17 cellular contexts compared by ENCODE assay signal in genomic region chr11:12455938-12456337, GRCh38.
DNase-seq lines count a peak whose midpoint lies in the region; ATAC-seq and TF ChIP-seq lines count a peak whose summit lies in the region.
"Had no signal": no experiment of that assay in that cellular context is flagged by ENCODE, and none has a peak within 500 bp of the region (broad histone marks: within the 10 kb centered on the region; RNA-seq: fewer than 3 reads in every experiment).

No MANE protein-coding gene starts in this region.

- H3K27ac ChIP-seq in ascending aorta (peak overlapping the region; percentile 40 to 68), smooth muscle cell (ENCODE audit: low read depth) (peak overlapping the region; percentile 72)
- H3K27ac ChIP-seq in CD8-positive, alpha-beta T cell (ENCODE audit: low read depth, low read length): no peak overlapping the region
- H3K27ac ChIP-seq: adrenal gland, vagina had no signal

- peaks cover 90% of the 10 kb centered on the region for H4K20me1 ChIP-seq in smooth muscle cell (ENCODE audit: low read depth)

- no peaks in the 10 kb centered on the region for H3K36me3 ChIP-seq in ascending aorta
- no peaks in the 10 kb centered on the region for H3K36me3 ChIP-seq in smooth muscle cell (ENCODE audit: low read depth)
- no peaks in the 10 kb centered on the region for H3K36me3 ChIP-seq in CD8-positive, alpha-beta T cell (ENCODE audit: insufficient read depth, low read length)
- H3K36me3 ChIP-seq: adrenal gland, heart left ventricle, vagina had no signal

- H3K4me3 ChIP-seq in ascending aorta (no peak overlapping the region), smooth muscle cell (no peak overlapping the region)
- H3K4me3 ChIP-seq in CD8-positive, alpha-beta T cell (ENCODE audit: low read depth, low read length): no peak overlapping the region
- H3K4me3 ChIP-seq: adrenal gland, heart left ventricle, vagina had no signal

- DNase-seq in ELR (ENCODE audit: low read depth) (peak; percentile 65), ascending aorta (ENCODE audit: low spot score in 2 of 2) (no peak), fibroblast of the conjunctiva (ENCODE audit: low read depth) (peak; percentile 67), smooth muscle cell (lab: John Stamatoyannopoulos, UW; ENCODE audit: unreplicated experiment) (no peak), left lobe of liver (ENCODE audit: low spot score) (no peak), SHP77 treated with DMSO at 0.1 percent for 48 hours (lab: John Stamatoyannopoulos, UW) (no peak), T1000 (lab: John Stamatoyannopoulos, UW) (no peak)
- DNase-seq in CD8-positive, alpha-beta T cell: no peak
- DNase-seq: adrenal gland; heart left ventricle; NCI-H1694; nephron progenitor cell; stimulated activated CD4-positive, alpha-beta T cell treated with anti-CD3 and anti-CD28 coated beads, Interleukin-15, amount 100 ng/mL, for 24 hours; stimulated activated naive CD8-positive, alpha-beta T cell treated with anti-CD3 and anti-CD28 coated beads, Interleukin-15, Interleukin-2, amounts not matched to agents 100 U/mL and 50 U/mL, for 24 hours; T-helper 2 cell had no signal

- peaks cover 2% of the 10 kb centered on the region for H3F3A ChIP-seq in smooth muscle cell (ENCODE audit: low read depth)

- H3K4me3 Mint-ChIP-seq in CD8-positive, alpha-beta T cell: no peak overlapping the region
- H3K4me3 Mint-ChIP-seq: nephron progenitor cell had no signal

- H3K4me2 ChIP-seq in smooth muscle cell: no peak overlapping the region

- H3K4me1 Mint-ChIP-seq in CD8-positive, alpha-beta T cell (ENCODE audit: low read depth): no peaks in the 10 kb centered on the region

- H3K9me3 Mint-ChIP-seq in CD8-positive, alpha-beta T cell: no peaks in the 10 kb centered on the region
- H3K9me3 Mint-ChIP-seq: nephron progenitor cell had no signal

- intact Hi-C loops in ascending aorta (cut with DNase I): loop anchor here (5.0 kb wide), 1 partner anchor 79 kb away; the partner anchor contains the start of gene PARVA
- intact Hi-C loops in CD8-positive, alpha-beta T cell (cut with DNase I, micrococcal nuclease): no loop called here

- H3K27ac Mint-ChIP-seq in CD8-positive, alpha-beta T cell: no peak overlapping the region
- H3K27ac Mint-ChIP-seq: nephron progenitor cell had no signal

- H3K9ac ChIP-seq in smooth muscle cell (ENCODE audit: low read depth): no peak overlapping the region

- H3K27me3 Mint-ChIP-seq in CD8-positive, alpha-beta T cell (ENCODE audit: low read depth): peaks cover 3% of the 10 kb centered on the region

- H3K27me3 ChIP-seq in ascending aorta (no peaks in the 10 kb centered on the region), smooth muscle cell (ENCODE audit: low read depth) (no peaks in the 10 kb centered on the region)
- H3K27me3 ChIP-seq in CD8-positive, alpha-beta T cell (ENCODE audit: insufficient read depth, low read length): no peaks in the 10 kb centered on the region
- H3K27me3 ChIP-seq: adrenal gland, heart left ventricle, vagina had no signal

- no peaks in the 10 kb centered on the region for H3K36me3 Mint-ChIP-seq in CD8-positive, alpha-beta T cell

- no peak overlapping the region for H2AFZ ChIP-seq in smooth muscle cell (ENCODE audit: low read depth)

- peaks cover 99% of the 10 kb centered on the region for H3K79me2 ChIP-seq in smooth muscle cell (ENCODE audit: low read depth)

- CTCF ChIA-PET in CD8-positive, alpha-beta T cell (lab: Charles Lee): interaction anchor here (0.9 kb wide), 1 partner anchor 16 kb away, joined by 3 read pairs; no protein-coding TSS in a partner anchor

- POLR2A ChIA-PET in CD8-positive, alpha-beta T cell (lab: Charles Lee): no interaction called here

- TF ChIP-seq CTCF in ascending aorta (IDR thresholded peaks at IDR 0.05) (no peak), smooth muscle cell (IDR thresholded peaks at IDR 0.05; ENCODE audit: borderline replicate concordance, insufficient read depth, poor library complexity, severe bottlenecking) (no peak)
- TF ChIP-seq CTCF in CD8-positive, alpha-beta T cell (IDR thresholded peaks at IDR 0.05): no peak

- H3K4me1 ChIP-seq in ascending aorta (peaks cover 7 to 63% of the 10 kb centered on the region in 2 donors), smooth muscle cell (ENCODE audit: low read depth) (peaks cover 31% of the 10 kb centered on the region)
- no peaks in the 10 kb centered on the region for H3K4me1 ChIP-seq in CD8-positive, alpha-beta T cell (ENCODE audit: insufficient read depth, low read length)
- H3K4me1 ChIP-seq: adrenal gland had no signal

- 82% methylated on average over 4 of the region's 4 CpGs for WGBS in smooth muscle cell (ENCODE audit: low lambda C conversion rate)

- ATAC-seq in left lobe of liver: no peak
- no peak for ATAC-seq in CD8-positive, alpha-beta T cell
- ATAC-seq: heart left ventricle; HepG2; stimulated activated naive CD8-positive, alpha-beta T cell treated with anti-CD3 and anti-CD28 coated beads, Interleukin-15, Interleukin-2, amounts not matched to agents 100 U/mL and 50 U/mL, for 24 hours had no signal

- H3K9me3 ChIP-seq in ascending aorta (no peaks in the 10 kb centered on the region), smooth muscle cell (replicated peaks; ENCODE audit: low read depth) (no peaks in the 10 kb centered on the region)
- no peaks in the 10 kb centered on the region for H3K9me3 ChIP-seq in CD8-positive, alpha-beta T cell (ENCODE audit: low read length)
- H3K9me3 ChIP-seq: adrenal gland, heart left ventricle, vagina had no signal

Comparison
In these comparisons a context has a peak if more than half of its experiments do, and no peak if none do; other contexts are left out.
1. DNase-seq: peak in ELR (single experiment) and fibroblast of the conjunctiva (single experiment); none in ascending aorta (0 of 2), smooth muscle cell (single experiment), left lobe of liver (single experiment), SHP77 treated with DMSO at 0.1 percent for 48 hours (single experiment), CD8-positive, alpha-beta T cell (0 of 7) and T1000 (single experiment).